Comparison of ENCODE assay signal across 25 cellular contexts in the genomic region with DNA sequence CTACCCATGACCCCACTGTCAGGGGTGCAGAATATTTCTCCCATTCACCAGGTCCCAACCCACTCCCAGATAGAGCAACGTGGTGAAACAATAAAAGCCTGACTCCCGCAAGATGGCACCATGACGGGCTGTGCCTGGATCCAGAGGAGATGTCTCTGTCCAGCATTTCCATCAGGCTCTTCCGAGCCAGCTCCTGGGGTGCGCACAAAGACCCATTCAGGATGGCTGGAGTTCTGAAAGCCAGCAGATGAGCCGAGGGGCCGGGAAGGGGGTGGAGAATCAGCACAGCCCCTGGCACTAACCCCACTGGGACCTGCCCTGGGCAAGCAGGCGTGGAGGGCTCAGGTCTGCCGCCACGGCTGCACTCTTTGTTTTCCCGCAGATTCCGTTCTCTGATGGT.
A peak's percentile ranks its signal among the peaks of the same experiment; 100 is the strongest.
DNase-seq lines count a peak whose midpoint lies in the region; ATAC-seq and TF ChIP-seq lines count a peak whose summit lies in the region.
"Had no signal": no experiment of that assay in that cellular context is flagged by ENCODE, and none has a peak within 500 bp of the region (broad histone marks: within the 10 kb centered on the region; RNA-seq: fewer than 3 reads in every experiment).

No MANE protein-coding gene starts in this region.

- H3K9me1 ChIP-seq in IMR-90 (ENCODE audit: insufficient read depth, low read length): peaks cover 14% of the 10 kb centered on the region

- H4K91ac ChIP-seq in IMR-90 (ENCODE audit: insufficient read depth, low read depth, low read length): peak overlapping the region; percentile 94

- peak overlapping the region; percentile 98 for H3K18ac ChIP-seq in IMR-90 (ENCODE audit: low read depth, low read length)

- H3K14ac ChIP-seq in IMR-90 (replicated peaks; ENCODE audit: low read depth, low read length): peak overlapping the region; percentile 35

- no peak for TF ChIP-seq CTCF in IMR-90 (conservative IDR thresholded peaks at IDR 0.05; ENCODE audit: low read depth, low read length)
- TF ChIP-seq CTCF in thoracic aorta (IDR thresholded peaks at IDR 0.05): no peak

- peak overlapping the region; percentile 90 for H3K4ac ChIP-seq in IMR-90 (ENCODE audit: low read depth, low read length)

- no peaks in the 10 kb centered on the region for H3K9me3 ChIP-seq in IMR-90 (ENCODE audit: control insufficient read depth, insufficient read depth, low read length)
- H3K9me3 ChIP-seq in thoracic aorta: no peaks in the 10 kb centered on the region
- H3K9me3 ChIP-seq: body of pancreas, colonic mucosa, Peyer's patch, psoas muscle, upper lobe of left lung had no signal

- ATAC-seq in IMR-90 (ENCODE audit: low read depth) (no peak), thoracic aorta (ENCODE audit: insufficient number of reproducible peaks, low FRiP score, low read depth) (no peak)
- ATAC-seq: activated CD8-positive, alpha-beta memory T cell treated with anti-CD3 and anti-CD28 coated beads, Interleukin-2, amount 10 ng/mL, durations not matched to agents 7 days and 5 days; body of pancreas; left colon; psoas muscle had no signal

- peaks cover 20 to 44% of the 10 kb centered on the region in 2 experiments for H3K79me1 ChIP-seq in IMR-90 (ENCODE audit: low read depth in 1 of 2, low read length in 2 of 2)

- no peak overlapping the region for H3K9ac ChIP-seq in IMR-90 (ENCODE audit: low read depth, low read length)

- H3K4me2 ChIP-seq in IMR-90 (ENCODE audit: low read depth, low read length): no peak overlapping the region

- no peaks in the 10 kb centered on the region for H3K27me3 ChIP-seq in IMR-90 (ENCODE audit: control insufficient read depth, insufficient read depth, low read length)
- H3K27me3 ChIP-seq in thoracic aorta (replicated peaks; ENCODE audit: insufficient read depth): no peaks in the 10 kb centered on the region
- H3K27me3 ChIP-seq: body of pancreas, colonic mucosa, Peyer's patch, upper lobe of left lung had no signal

- in situ Hi-C loops in IMR-90 (cut with MboI; ENCODE audit: low sequenced_read_pairs): loop anchor here (25.0 kb wide), 1 partner anchor 901 kb away; no protein-coding TSS in a partner anchor

- peak overlapping the region; percentile 94 for H2BK20ac ChIP-seq in IMR-90 (ENCODE audit: low read depth, low read length)

- no peak overlapping the region for H2AK9ac ChIP-seq in IMR-90 (replicated peaks; ENCODE audit: low read depth, low read length, poor library complexity)

- H2AFZ ChIP-seq in IMR-90 (replicated peaks; ENCODE audit: low read length, poor library complexity): no peak overlapping the region

- BruUV-seq in IMR-90 (replicated peaks; lab: Mats Ljungman, UMichigan): no TSS peak

- TF ChIP-seq POLR2A in IMR-90 (IDR thresholded peaks at IDR 0.05; ENCODE audit: low read depth, low read length): no peak

- TF ChIP-seq RAD21 in IMR-90 (IDR thresholded peaks at IDR 0.05; ENCODE audit: low read length): no peak

- POLR2A ChIA-PET in IMR-90 (lab: Charles Lee; ENCODE audit: unreplicated experiment): no interaction called here

- no peaks in the 10 kb centered on the region for H4K20me1 ChIP-seq in IMR-90 (ENCODE audit: insufficient read depth, low read length)

- intact Hi-C loops in IMR-90 (cut with micrococcal nuclease): no loop called here

- peak overlapping the region; percentile 86 for H2AK5ac ChIP-seq in IMR-90 (ENCODE audit: low read depth, low read length)

- 90% methylated on average over 7 of the region's 12 CpGs; no CpG with 5 or more reads in 1 of the 2 experiments for WGBS in IMR-90 (ENCODE audit: extremely low coverage in 2 of 2, insufficient read length in 1 of 2), 2 experiments

- H2BK15ac ChIP-seq in IMR-90 (ENCODE audit: low read depth, low read length): peak overlapping the region; percentile 88; the same call in 2 of the 3 replicates

- dilution Hi-C loops in IMR-90 (cut with HindIII; ENCODE audit: low sequenced_read_pairs, unreplicated experiment): no loop called here

- H3K4me1 ChIP-seq in IMR-90 (ENCODE audit: control insufficient read depth, insufficient read depth, low read length) (peaks cover 36% of the 10 kb centered on the region), thoracic aorta (ENCODE audit: control insufficient read depth in 1 of 2, low read depth in 2 of 2) (peaks cover 24 to 91% of the 10 kb centered on the region in 2 donors)
- H3K4me1 ChIP-seq: colonic mucosa, Peyer's patch had no signal

- CTCF ChIA-PET in IMR-90 (lab: Yijun Ruan, JAX): interaction anchor here (0.6 to 3.4 kb wide), 3 partner anchors 89 to 1299 kb away, joined by 3 to 17 read pairs (median 4); no protein-coding TSS in a partner anchor

- no peak overlapping the region for H3K23ac ChIP-seq in IMR-90 (ENCODE audit: low read depth, low read length)

- H3K56ac ChIP-seq in IMR-90 (ENCODE audit: extremely low read depth, insufficient read depth, low read length): no peak overlapping the region

- H3K27ac ChIP-seq in IMR-90 (ENCODE audit: insufficient read depth, low read length) (peak overlapping the region; percentile 50), cingulate gyrus (ENCODE audit: low read depth, low read length) (peak overlapping the region; percentile 93), thoracic aorta (peak overlapping the region; percentile 68 to 82)
- H3K27ac ChIP-seq: body of pancreas, colonic mucosa, Peyer's patch, psoas muscle, upper lobe of left lung, VCaP had no signal

- H3K36me3 ChIP-seq in IMR-90 (ENCODE audit: control insufficient read depth, insufficient read depth, low read length) (0 out of 2 replicates have a peak, but pooled peaks cover 2% of the 10 kb centered on the region), thoracic aorta (no peaks in the 10 kb centered on the region)
- H3K36me3 ChIP-seq: colonic mucosa, Peyer's patch, upper lobe of left lung had no signal

- no peak overlapping the region for H3K4me3 ChIP-seq in IMR-90 (ENCODE audit: insufficient read depth, low read depth, low read length)
- peak overlapping the region; percentile 17 for H3K4me3 ChIP-seq in thoracic aorta
- H3K4me3 ChIP-seq: body of pancreas, colonic mucosa, Peyer's patch, psoas muscle, upper lobe of left lung had no signal

- DNase-seq in IMR-90: no peak
- peak; percentile 42 for DNase-seq in middle frontal gyrus (ENCODE audit: extremely low spot score, low spot score)
- DNase-seq in thoracic aorta (ENCODE audit: low spot score): no peak
- DNase-seq in stimulated activated CD4-positive, alpha-beta T cell treated with anti-CD3 and anti-CD28 coated beads, Interleukin-4, amount 100 ng/mL, for 24 hours: no peak
- no peak for DNase-seq in COR-L47 (lab: John Stamatoyannopoulos, UW)
- no peak for DNase-seq in UCSD-AML1 (lab: John Stamatoyannopoulos, UW; ENCODE audit: unreplicated experiment)
- DNase-seq: activated CD4-positive, alpha-beta T cell treated with anti-CD3 and anti-CD28 coated beads, Interleukin-2, amount 10 ng/mL, durations not matched to agents 7 days and 5 days; activated CD8-positive, alpha-beta memory T cell treated with anti-CD3 and anti-CD28 coated beads, Interleukin-2, amount 10 ng/mL, durations not matched to agents 7 days and 5 days; body of pancreas; CD4-positive, CD25-positive, alpha-beta regulatory T cell; colonic mucosa; DMS 273 treated with DMSO at 0.1 percent for 48 hours; glutamatergic neuron; left colon; NCI-H1105 treated with DMSO at 0.1 percent for 48 hours; NCI-H2081; NCI-H446; psoas muscle; stimulated activated CD4-positive, alpha-beta T cell treated with anti-CD3 and anti-CD28 coated beads, Interleukin-2, amount 100 ng/mL, for 24 hours; stimulated activated naive CD4-positive, alpha-beta T cell; T-helper 2 cell had no signal

- H4K5ac ChIP-seq in IMR-90 (ENCODE audit: low read depth, low read length): peak overlapping the region; percentile 92; the same call in 1 of the 2 replicates

- H4K8ac ChIP-seq in IMR-90 (ENCODE audit: low read depth in 2 of 2, low read length in 2 of 2): peak overlapping the region; percentile 70 to 89; a peak in 3 of 4 replicates

- peak overlapping the region; percentile 95 for H2BK120ac ChIP-seq in IMR-90 (ENCODE audit: low read depth, low read length)

- peak overlapping the region; percentile 95 for H2BK5ac ChIP-seq in IMR-90 (ENCODE audit: low read depth, low read length, poor library complexity, severe bottlenecking)

TF ChIP-seq in IMR-90, 13 proteins besides CTCF, POLR2A, EP300 and RAD21:
- TF ChIP-seq CHD1 (IDR thresholded peaks at IDR 0.05; ENCODE audit: low read depth, low read length): no peak
- TF ChIP-seq RCOR1 (IDR thresholded peaks at IDR 0.05; ENCODE audit: insufficient replicate concordance, low read length): no peak
- no peak for TF ChIP-seq FOS (IDR thresholded peaks at IDR 0.05; ENCODE audit: low read depth, low read length)
- TF ChIP-seq SMC3 (IDR thresholded peaks at IDR 0.05; ENCODE audit: low read depth, low read length): no peak
TF ChIP-seq in IMR-90: peak in this region for 0.
